23 cellular contexts compared by ENCODE assay signal in genomic region chr7:158127241-158127640, GRCh38.
DNase-seq lines count a peak whose midpoint lies in the region; ATAC-seq, FAIRE-seq and TF ChIP-seq lines count a peak whose summit lies in the region.
"Had no signal": no experiment of that assay in that cellular context is flagged by ENCODE, and none has a peak within 500 bp of the region (broad histone marks: within the 10 kb centered on the region; RNA-seq: fewer than 3 reads in every experiment).

No MANE protein-coding gene starts in this region.

- peaks cover 0 to 3% (median 0%) of the 10 kb centered on the region in 4 experiments; a peak in 1 of 8 replicates for H3K36me3 ChIP-seq in H1 (ENCODE audit: control insufficient read depth in 2 of 4, insufficient read depth in 4 of 4, low read length in 3 of 4)
- H3K36me3 ChIP-seq: Peyer's patch, SJSA1 had no signal

- DNase-seq in activated effector memory CD4-positive, alpha-beta T cell treated with anti-CD3 and anti-CD28 coated beads, Interleukin-2, amount 50 U/mL, for 16 hours, result peak; percentile 50
- no peak for DNase-seq in activated effector memory CD4-positive, alpha-beta T cell treated with Interleukin-2 at 50 U/mL for 16 hours
- DNase-seq in H1 (ENCODE audit: low read depth in 1 of 2, low spot score in 2 of 2) (no peak), posterior vena cava (ENCODE audit: low spot score) (peak; percentile 62)
- DNase-seq in effector CD8-positive, alpha-beta T cell (lab: John Stamatoyannopoulos, UW), result no peak
- DNase-seq: 8988T, Calu3, DMS79 treated with DMSO at 0.1 percent for 48 hours, GF-D8, NCI-H1092, NCI-H1417 treated with DMSO at 0.1 percent for 48 hours, NCI-H187, NCI-H2081 treated with DMSO at 0.1 percent for 48 hours, NCI-H2171, NCI-H226, NCI-H510A, NCI-H69, Peyer's patch had no signal

- H3K4me2 ChIP-seq in H1 (ENCODE audit: insufficient read depth in 1 of 2, low read depth in 2 of 2, low read length in 2 of 2), result no peak overlapping the region

- no peak overlapping the region for H2BK15ac ChIP-seq in H1 (ENCODE audit: low read length)

- no peak overlapping the region for H3K9ac ChIP-seq in H1 (replicated peaks in 1 of 4; ENCODE audit: extremely low read depth in 1 of 4, low read depth in 3 of 4, low read length in 3 of 4)

- FAIRE-seq in H1 (lab: Jason Lieb, UNC), result no peak
- FAIRE-seq: GM12892, H54 had no signal

- H3K79me1 ChIP-seq in H1 (ENCODE audit: low read depth, low read length), result peaks cover 4% of the 10 kb centered on the region

- H2BK12ac ChIP-seq in H1 (ENCODE audit: low read depth, low read length), result no peak overlapping the region

- H3K14ac ChIP-seq in H1 (ENCODE audit: insufficient read length), result no peak overlapping the region

- no peak overlapping the region for H3K27ac ChIP-seq in H1 (ENCODE audit: low read depth, low read length)
- H3K27ac ChIP-seq: Peyer's patch, SJSA1 had no signal

- 87% methylated on average over 15 of the region's 15 CpGs; no CpG with 5 or more reads in 1 of the 2 experiments for WGBS in H1 (ENCODE audit: extremely low coverage in 1 of 2, insufficient coverage in 1 of 2, insufficient read length in 1 of 2, insufficient replicate concordance in 2 of 2, low coverage in 1 of 2, low lambda C conversion rate in 2 of 2, missing lambda C conversion rate in 1 of 2), 2 experiments

- no peak overlapping the region for H3K4me3 ChIP-seq in H1 (ENCODE audit: extremely low read depth in 1 of 4, insufficient read depth in 2 of 4, low read depth in 3 of 4, low read length in 4 of 4)
- H3K4me3 ChIP-seq: Peyer's patch, SJSA1 had no signal

- H2AFZ ChIP-seq in H1 (ENCODE audit: low read length), result no peak overlapping the region

- intact Hi-C loops in posterior vena cava (cut with DNase I), result no loop called here

- H4K91ac ChIP-seq in H1 (replicated peaks; ENCODE audit: insufficient read length, low read length), result no peak overlapping the region

- no peak overlapping the region for H4K5ac ChIP-seq in H1 (ENCODE audit: insufficient read length, low read depth, low read length)

- no peak overlapping the region for H3K56ac ChIP-seq in H1 (replicated peaks; ENCODE audit: insufficient read length, low read depth, low read length)

- H3K23ac ChIP-seq in H1 (ENCODE audit: insufficient read length), result no peak overlapping the region

- no peaks in the 10 kb centered on the region; a peak in 1 of 7 replicates for H3K4me1 ChIP-seq in H1 (replicated peaks in 1 of 4; ENCODE audit: control insufficient read depth in 3 of 4, insufficient read depth in 4 of 4, low read length in 3 of 4)
- H3K4me1 ChIP-seq: Peyer's patch, SJSA1 had no signal

- no peak overlapping the region for H2BK20ac ChIP-seq in H1 (ENCODE audit: low read length)

- H2BK5ac ChIP-seq in H1 (ENCODE audit: low read depth, low read length), result no peak overlapping the region

- H2BK120ac ChIP-seq in H1 (replicated peaks; ENCODE audit: low read depth, low read length), result no peak overlapping the region

- ATAC-seq in GM21360 (IDR thresholded peaks at IDR 0.05; ENCODE audit: unreplicated experiment) (no peak), HG02885 (IDR thresholded peaks at IDR 0.05; ENCODE audit: poor library complexity, unreplicated experiment) (no peak)

- no peaks in the 10 kb centered on the region for H3K27me3 ChIP-seq in H1 (replicated peaks in 1 of 4; ENCODE audit: control insufficient read depth in 3 of 4, extremely low read depth in 1 of 4, insufficient read depth in 3 of 4, low read length in 3 of 4)
- H3K27me3 ChIP-seq: Peyer's patch, SJSA1 had no signal

- no peak overlapping the region for H2AK5ac ChIP-seq in H1 (ENCODE audit: low read depth, low read length)

- CTCF ChIA-PET in H1 (lab: Charles Lee; ENCODE audit: partially characterized antibody), result no interaction called here

- H4K20me1 ChIP-seq in H1 (replicated peaks in 1 of 2; ENCODE audit: control insufficient read depth in 1 of 2, insufficient read depth in 2 of 2, low read length in 2 of 2), result peaks cover 0 to 13% of the 10 kb centered on the region in 2 experiments

- H3K18ac ChIP-seq in H1 (ENCODE audit: extremely low read depth, low read length), result no peak overlapping the region

- H3K23me2 ChIP-seq in H1 (ENCODE audit: low read depth, low read length), result peaks cover 26% of the 10 kb centered on the region

- POLR2A ChIA-PET in H1 (lab: Charles Lee; ENCODE audit: partially characterized antibody), result no interaction called here

- TF ChIP-seq POLR2A in H1 (IDR thresholded peaks at IDR 0.05; ENCODE audit: control extremely low read depth in 1 of 2, low read depth in 2 of 2, low read length in 2 of 2), result no peak

- H4K8ac ChIP-seq in H1 (ENCODE audit: extremely low read depth, insufficient read depth, low read length), result peak overlapping the region; percentile 86

- H3K9me3 ChIP-seq in H1 (ENCODE audit: insufficient read depth in 2 of 2, low read depth in 1 of 2, low read length in 1 of 2), result peaks cover 39 to 47% of the 10 kb centered on the region in 2 experiments
- H3K9me3 ChIP-seq: Peyer's patch had no signal

- no peak for TF ChIP-seq RAD21 in H1 (IDR thresholded peaks at IDR 0.05 in 1 of 2, conservative IDR thresholded peaks at IDR 0.05 in 1 of 2; ENCODE audit: low read depth in 2 of 2, low read length in 2 of 2)

- H3K79me2 ChIP-seq in H1 (ENCODE audit: control insufficient read depth in 1 of 2, insufficient read depth in 2 of 2, low read length in 2 of 2), result no peaks in the 10 kb centered on the region; a peak in 1 of 4 replicates

- no peak overlapping the region for H3K4ac ChIP-seq in H1 (replicated peaks; ENCODE audit: insufficient read length, low read depth, low read length)

- TF ChIP-seq EP300 in H1 (IDR thresholded peaks at IDR 0.05; ENCODE audit: borderline replicate concordance in 1 of 2, low read depth in 2 of 2, low read length in 2 of 2), result no peak

- no peak for TF ChIP-seq CTCF in H1 (IDR thresholded peaks at IDR 0.05; ENCODE audit: control extremely low read depth in 1 of 3, insufficient read depth in 1 of 3, low read depth in 1 of 3, low read length in 3 of 3)

TF ChIP-seq in H1, 55 proteins besides CTCF, POLR2A, EP300 and RAD21:
- TF ChIP-seq SRF (IDR thresholded peaks at IDR 0.05; ENCODE audit: low read depth, low read length) (no peak), NRF1 (IDR thresholded peaks at IDR 0.05; ENCODE audit: low read depth, low read length) (no peak), TAF1 (IDR thresholded peaks at IDR 0.05; ENCODE audit: low read depth, low read length) (no peak), RNF2 (IDR thresholded peaks at IDR 0.05; ENCODE audit: borderline replicate concordance, low read depth, low read length, missing control alignments, poor library complexity, severe bottlenecking) (no peak), ATF3 (IDR thresholded peaks at IDR 0.05; ENCODE audit: insufficient read depth, low read depth, low read length) (no peak), HDAC2 (IDR thresholded peaks at IDR 0.05; ENCODE audit: borderline replicate concordance in 1 of 2, low read depth in 2 of 2, low read length in 2 of 2) (no peak), CHD1 (IDR thresholded peaks at IDR 0.05; ENCODE audit: low read depth, low read length) (no peak), KDM4A (IDR thresholded peaks at IDR 0.05; ENCODE audit: low read depth, low read length, severe bottlenecking) (no peak), MAX (IDR thresholded peaks at IDR 0.05) (no peak), TCF12 (IDR thresholded peaks at IDR 0.05; ENCODE audit: low read depth, low read length) (no peak), GABPA (IDR thresholded peaks at IDR 0.05; ENCODE audit: borderline replicate concordance, insufficient read depth, low read length) (no peak), NANOG (IDR thresholded peaks at IDR 0.05; ENCODE audit: insufficient read depth, low read depth, low read length, poor library complexity, severe bottlenecking) (no peak), EZH2 (IDR thresholded peaks at IDR 0.05; ENCODE audit: low read depth, low read length, severe bottlenecking) (no peak), SP2 (IDR thresholded peaks at IDR 0.05; ENCODE audit: low read length) (no peak), TAF7 (optimal IDR thresholded peaks at IDR 0.05; ENCODE audit: borderline replicate concordance, low read depth, low read length) (no peak), TBP (IDR thresholded peaks at IDR 0.05; ENCODE audit: low read depth, low read length) (no peak), HDAC6 (IDR thresholded peaks at IDR 0.05; ENCODE audit: low read depth, low read length) (no peak), ATF2 (IDR thresholded peaks at IDR 0.05; ENCODE audit: low read length) (no peak)

Comparison
In these comparisons a context has a peak if more than half of its experiments do, and no peak if none do; other contexts are left out.
1. DNase-seq: peak in activated effector memory CD4-positive, alpha-beta T cell treated with anti-CD3 and anti-CD28 coated beads, Interleukin-2, amount 50 U/mL, for 16 hours (single experiment) and posterior vena cava (single experiment); none in activated effector memory CD4-positive, alpha-beta T cell treated with Interleukin-2 at 50 U/mL for 16 hours (single experiment), H1 (0 of 2) and effector CD8-positive, alpha-beta T cell (single experiment).